17 cellular contexts compared by ENCODE assay signal in the genomic region with DNA sequence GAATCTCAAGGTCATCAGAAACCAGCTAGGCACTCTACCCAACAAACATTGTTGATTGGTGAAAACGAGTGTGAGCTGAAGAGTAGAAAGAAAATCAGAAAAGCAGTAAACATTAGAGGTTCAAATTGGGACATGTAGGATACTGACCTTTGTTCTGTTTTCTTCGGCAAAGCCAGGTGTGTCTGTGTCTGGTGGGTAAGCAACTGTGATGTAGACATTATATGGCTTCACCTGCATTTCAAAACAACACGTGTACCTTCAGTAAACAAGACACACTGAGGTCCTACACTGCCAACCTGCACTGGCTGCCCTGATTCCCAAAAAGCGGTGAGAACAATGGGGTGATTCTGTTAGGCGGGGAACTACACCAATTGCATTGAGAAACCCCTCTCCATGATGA. TPM values are rescaled to one million over a fixed set of nuclear protein-coding genes. Genes with fewer than 3 reads are reported as not detected.
DNase-seq lines count a peak whose midpoint lies in the region; ATAC-seq and TF ChIP-seq lines count a peak whose summit lies in the region.
"Had no signal": no experiment of that assay in that cellular context is flagged by ENCODE, and none has a peak within 500 bp of the region (broad histone marks: within the 10 kb centered on the region; RNA-seq: fewer than 3 reads in every experiment).

No MANE protein-coding gene starts in this region.

- H3K9me3 ChIP-seq in right atrium auricular region (no peaks in the 10 kb centered on the region), T-helper 17 cell (ENCODE audit: control insufficient read depth, low read length, poor library complexity, severe bottlenecking) (no peaks in the 10 kb centered on the region), liver (ENCODE audit: control insufficient read depth in 4 of 4, low read length in 3 of 4) (no peaks in the 10 kb centered on the region), MG63 (no peaks in the 10 kb centered on the region)
- H3K9me3 ChIP-seq: BLaER1 treated with 17β-estradiol and CSF1 and Interleukin-3, amounts not matched to agents 10 nM and 100 nM had no signal

- DNase-seq in right atrium auricular region (ENCODE audit: low spot score) (no peak), Right ventricle myocardium superior (no peak), T-helper 17 cell (no peak), NOMO-1 treated with dmso at 0.1 percent for 144 hours (lab: John Stamatoyannopoulos, UW; ENCODE audit: unreplicated experiment) (no peak), MG63 (no peak)
- no peak for DNase-seq in activated CD4-positive, alpha-beta memory T cell treated with anti-CD3 and anti-CD28 coated beads, Interleukin-2, amount 10 ng/mL, durations not matched to agents 7 days and 5 days
- DNase-seq: Calu3; CD8-positive, alpha-beta T cell; DMS79 treated with DMSO at 0.1 percent for 48 hours; KG1; NCI-H1417; NCI-H187 treated with DMSO at 0.1 percent for 48 hours; NCI-H226; NCI-H524 treated with DMSO at 0.1 percent for 48 hours; PC-9 had no signal

- H3K9ac ChIP-seq in liver (ENCODE audit: low read depth in 1 of 2, low read length in 2 of 2): peak overlapping the region in 1 of 2 donors; percentile 27
- H3K9ac ChIP-seq: BLaER1 treated with 17β-estradiol and CSF1 and Interleukin-3, amounts not matched to agents 10 nM and 100 nM had no signal

- H3K27ac Mint-ChIP-seq in T-helper 17 cell: peak overlapping the region; percentile 90
- H3K27ac Mint-ChIP-seq in activated CD4-positive, alpha-beta memory T cell treated with anti-CD3 and anti-CD28 coated beads, Interleukin-2, amount 10 ng/mL, durations not matched to agents 7 days and 5 days: no peak overlapping the region
- H3K27ac Mint-ChIP-seq: CD8-positive, alpha-beta T cell had no signal

- peaks cover 0 to 25% of the 10 kb centered on the region in 2 donors for H3K4me1 ChIP-seq in right atrium auricular region
- peaks cover 5 to 30% (median 17%) of the 10 kb centered on the region in 4 donors for H3K4me1 ChIP-seq in liver (ENCODE audit: control insufficient read depth in 4 of 4, insufficient read depth in 4 of 4, low read length in 3 of 4)

- POLR2A ChIA-PET in activated CD4-positive, alpha-beta memory T cell treated with anti-CD3 and anti-CD28 coated beads, Interleukin-2, amount 10 ng/mL, durations not matched to agents 7 days and 5 days (lab: Charles Lee): interaction anchor here (1.0 kb wide), 1 partner anchor 22 kb away, joined by 3 read pairs; no protein-coding TSS in a partner anchor

- peak in 1 of 2 donors; percentile 28 for TF ChIP-seq RAD21 in liver (IDR thresholded peaks at IDR 0.05)

- H3K27ac ChIP-seq in right atrium auricular region (peak overlapping the region; percentile 21 to 39), liver (ENCODE audit: low read depth in 1 of 2, low read length in 2 of 2) (peak overlapping the region; percentile 78 to 82)
- H3K27ac ChIP-seq: BLaER1 treated with 17β-estradiol and CSF1 and Interleukin-3, amounts not matched to agents 10 nM and 100 nM; PC-9 had no signal

- 42% methylated on average over 5 of the region's 5 CpGs for WGBS in liver

- peaks cover 44% of the 10 kb centered on the region for H3K36me3 ChIP-seq in right atrium auricular region
- H3K36me3 ChIP-seq in liver (ENCODE audit: control insufficient read depth in 4 of 4, insufficient read depth in 3 of 4, low read depth in 1 of 4, low read length in 3 of 4): peaks cover 5 to 31% (median 16%) of the 10 kb centered on the region in 4 donors
- peaks cover 23% of the 10 kb centered on the region for H3K36me3 ChIP-seq in MG63

- ATAC-seq in Right ventricle myocardium superior (ENCODE audit: poor library complexity): no peak
- no peak for ATAC-seq in T-helper 17 cell
- ATAC-seq: CD8-positive, alpha-beta T cell had no signal

- H3K4me3 Mint-ChIP-seq in T-helper 17 cell: no peak overlapping the region
- no peak overlapping the region for H3K4me3 Mint-ChIP-seq in activated CD4-positive, alpha-beta memory T cell treated with anti-CD3 and anti-CD28 coated beads, Interleukin-2, amount 10 ng/mL, durations not matched to agents 7 days and 5 days
- H3K4me3 Mint-ChIP-seq: CD8-positive, alpha-beta T cell had no signal

- intact Hi-C loops in Right ventricle myocardium superior (cut with DNase I): loop anchor here (2.0 kb wide), 1 partner anchor 95 kb away; no protein-coding TSS in a partner anchor

- no peaks in the 10 kb centered on the region for H3K9me3 Mint-ChIP-seq in activated CD4-positive, alpha-beta memory T cell treated with anti-CD3 and anti-CD28 coated beads, Interleukin-2, amount 10 ng/mL, durations not matched to agents 7 days and 5 days
- H3K9me3 Mint-ChIP-seq: CD8-positive, alpha-beta T cell had no signal

- peaks cover 25% of the 10 kb centered on the region for H3K4me1 Mint-ChIP-seq in T-helper 17 cell
- no peaks in the 10 kb centered on the region for H3K4me1 Mint-ChIP-seq in activated CD4-positive, alpha-beta memory T cell treated with anti-CD3 and anti-CD28 coated beads, Interleukin-2, amount 10 ng/mL, durations not matched to agents 7 days and 5 days

- CTCF ChIA-PET in activated CD4-positive, alpha-beta memory T cell treated with anti-CD3 and anti-CD28 coated beads, Interleukin-2, amount 10 ng/mL, durations not matched to agents 7 days and 5 days (lab: Charles Lee): interaction anchor here (1.6 kb wide), 1 partner anchor 95 kb away, joined by 6 read pairs; no protein-coding TSS in a partner anchor

- H3K27me3 ChIP-seq in right atrium auricular region (no peaks in the 10 kb centered on the region), liver (ENCODE audit: control insufficient read depth in 4 of 4, insufficient read depth in 4 of 4, low read length in 3 of 4) (no peaks in the 10 kb centered on the region), MG63 (no peaks in the 10 kb centered on the region)
- H3K27me3 ChIP-seq: BLaER1 treated with 17β-estradiol and CSF1 and Interleukin-3, amounts not matched to agents 10 nM and 100 nM had no signal

- TF ChIP-seq CTCF in right atrium auricular region (IDR thresholded peaks at IDR 0.05): no peak
- no peak for TF ChIP-seq CTCF in liver (IDR thresholded peaks at IDR 0.05; ENCODE audit: low read depth, low read length, missing input control)

- H3K4me3 ChIP-seq in right atrium auricular region (no peak overlapping the region), liver (ENCODE audit: low read depth in 1 of 3, low read length in 3 of 3) (no peak overlapping the region), MG63 (no peak overlapping the region)
- H3K4me3 ChIP-seq: BLaER1 treated with 17β-estradiol and CSF1 and Interleukin-3, amounts not matched to agents 10 nM and 100 nM; PC-9 had no signal

- H3K27me3 Mint-ChIP-seq in T-helper 17 cell: no peaks in the 10 kb centered on the region
- H3K27me3 Mint-ChIP-seq in activated CD4-positive, alpha-beta memory T cell treated with anti-CD3 and anti-CD28 coated beads, Interleukin-2, amount 10 ng/mL, durations not matched to agents 7 days and 5 days: no peaks in the 10 kb centered on the region

- H3K36me3 Mint-ChIP-seq in T-helper 17 cell (ENCODE audit: low read depth): peaks cover 13% of the 10 kb centered on the region
- H3K36me3 Mint-ChIP-seq in activated CD4-positive, alpha-beta memory T cell treated with anti-CD3 and anti-CD28 coated beads, Interleukin-2, amount 10 ng/mL, durations not matched to agents 7 days and 5 days (ENCODE audit: low read depth): peaks cover 58% of the 10 kb centered on the region

TF ChIP-seq in liver, 16 proteins besides CTCF, POLR2A, EP300 and RAD21:
- no peak for TF ChIP-seq GABPA (IDR thresholded peaks at IDR 0.05 in 1 of 2, conservative IDR thresholded peaks at IDR 0.05 in 1 of 2)
- TF ChIP-seq, protein P1, sequence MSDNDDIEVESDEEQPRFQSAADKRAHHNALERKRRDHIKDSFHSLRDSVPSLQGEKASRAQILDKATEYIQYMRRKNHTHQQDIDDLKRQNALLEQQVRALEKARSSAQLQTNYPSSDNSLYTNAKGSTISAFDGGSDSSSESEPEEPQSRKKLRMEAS (IDR thresholded peaks at IDR 0.05): peak; percentile 44
- TF ChIP-seq HNF4A (conservative IDR thresholded peaks at IDR 0.05): peak; percentile 74 to 79
- TF ChIP-seq TAF1 (conservative IDR thresholded peaks at IDR 0.05): no peak
- TF ChIP-seq HNF4G (IDR thresholded peaks at IDR 0.05): peak; percentile 10
- no peak for TF ChIP-seq YY1 (IDR thresholded peaks at IDR 0.05)
- TF ChIP-seq NR2F2 (IDR thresholded peaks at IDR 0.05): no peak
- TF ChIP-seq SP1 (IDR thresholded peaks at IDR 0.05): peak; percentile 76
- TF ChIP-seq FOXA2 (IDR thresholded peaks at IDR 0.05): peak; percentile 89
- TF ChIP-seq EGR1 (IDR thresholded peaks at IDR 0.05; ENCODE audit: low read depth in 2 of 2): no peak
- TF ChIP-seq JUND (IDR thresholded peaks at IDR 0.05): no peak
- peak; percentile 50 for TF ChIP-seq FOXA1 (IDR thresholded peaks at IDR 0.05)
- peak; percentile 90 to 93 for TF ChIP-seq RXRA (IDR thresholded peaks at IDR 0.05)

RNA-seq across cellular contexts. Expression of a gene that starts 22.7 kb away (rescaled TPM):
- total RNA-seq in right atrium auricular region (10 to 100 TPM; 32.7 to 33.8 TPM), Right ventricle myocardium superior (29.2 TPM), T-helper 17 cell (10 to 100 TPM; 55.2 to 71.2 TPM), liver (10 to 100 TPM; 11.3 to 34.1 TPM)
- 10 to 100 TPM; 28.7 to 37.2 TPM for polyA plus RNA-seq in liver
- 10 to 100 TPM; 60.9 to 66.4 TPM for total RNA-seq in activated CD4-positive, alpha-beta memory T cell treated with anti-CD3 and anti-CD28 coated beads, Interleukin-2, amount 10 ng/mL, durations not matched to agents 7 days and 5 days
- total RNA-seq in MG63 (2014; rRNA removed; shearing (Covaris generic); ENCODE audit: low replicate concordance): 17.5 and 23.7 TPM in 2 replicates

RNA-seq across cellular contexts. Expression of a gene that starts 24.7 kb away (rescaled TPM):
- 1 to 10 TPM; 6.5 to 8.0 TPM for total RNA-seq in right atrium auricular region
- total RNA-seq in Right ventricle myocardium superior: 9.0 TPM
- 100 to 1,000 TPM; 134 to 136 TPM for total RNA-seq in T-helper 17 cell
- 1 to 10 TPM; 2.1 to 3.9 TPM for total RNA-seq in liver
- under 1 TPM; 0.40 to 0.69 TPM for polyA plus RNA-seq in liver
- total RNA-seq in activated CD4-positive, alpha-beta memory T cell treated with anti-CD3 and anti-CD28 coated beads, Interleukin-2, amount 10 ng/mL, durations not matched to agents 7 days and 5 days: 100 to 1,000 TPM; 102 to 109 TPM
- 3.0 and 5.4 TPM in 2 replicates for total RNA-seq in MG63 (2014; rRNA removed; shearing (Covaris generic); ENCODE audit: low replicate concordance)

Comparison
In these comparisons a context has a peak if more than half of its experiments do, and no peak if none do; other contexts are left out.
1. RNA of a gene that starts 24.7 kb away (total RNA-seq): 134 to 136 TPM in T-helper 17 cell and 102 to 109 TPM in activated CD4-positive, alpha-beta memory T cell treated with anti-CD3 and anti-CD28 coated beads, Interleukin-2, amount 10 ng/mL, durations not matched to agents 7 days and 5 days; 9.0 TPM in Right ventricle myocardium superior (single experiment), 6.5 to 8.0 TPM in right atrium auricular region, 2.1 to 3.9 TPM in liver and 3.0 to 5.4 TPM in MG63; every median in the first group is over 10 times any median in the second.